Comparison of ENCODE assay signal across 19 cellular contexts in the genomic region with DNA sequence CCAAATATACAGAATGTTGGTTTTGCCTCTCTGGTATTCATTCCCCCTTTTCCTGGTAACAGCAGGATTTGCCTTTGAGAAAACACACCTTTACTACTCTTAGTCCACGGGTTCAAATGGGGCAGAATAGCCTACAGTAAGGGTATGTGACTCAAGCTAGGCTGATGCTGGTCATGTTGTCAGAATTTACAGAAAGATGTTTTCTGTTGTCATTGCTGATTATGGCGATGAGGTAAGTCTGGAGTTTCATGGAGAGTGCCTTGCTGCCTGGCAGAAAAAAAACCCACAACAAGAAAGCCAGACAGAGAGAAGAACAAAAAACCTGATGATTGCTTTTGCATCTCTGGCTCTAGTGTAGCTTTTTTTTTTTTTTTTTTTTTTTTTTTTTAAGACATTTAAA. TPM values are rescaled to one million over a fixed set of nuclear protein-coding genes. Genes with fewer than 3 reads are reported as not detected.
"Had no signal": no experiment of that assay in that cellular context is flagged by ENCODE, and none has a peak within 500 bp of the region (broad histone marks: within the 10 kb centered on the region; RNA-seq: fewer than 3 reads in every experiment).

No MANE protein-coding gene starts in this region.

- H3K4me2 ChIP-seq: SK-N-SH had no signal

- H3K4me1 ChIP-seq: foreskin keratinocyte, left ventricle myocardium inferior, sigmoid colon, stomach had no signal

- H3K27ac ChIP-seq: brain microvascular endothelial cell, foreskin keratinocyte, left ventricle myocardium inferior, sigmoid colon, stomach had no signal

- DNase-seq: activated B cell treated with CpG ODN at 0.5 μM for 24 hours; activated CD4-positive, alpha-beta T cell treated with anti-CD3 and anti-CD28 coated beads, Interleukin-2, amount 10 ng/mL, durations not matched to agents 7 days and 5 days; activated CD8-positive, alpha-beta memory T cell treated with anti-CD3 and anti-CD28 coated beads for 24 hours; activated effector memory CD4-positive, alpha-beta T cell treated with anti-CD3 and anti-CD28 coated beads, Interleukin-2, amount 50 U/mL, for 16 hours; activated T-cell treated with anti-CD3 and anti-CD28 coated beads, Interleukin-2, amount 50 U/mL, for 72 hours; aorta; brain microvascular endothelial cell; cortex of kidney; left ventricle myocardium inferior; naive thymus-derived CD4-positive, alpha-beta T cell; sigmoid colon; SK-N-SH; stimulated activated CD4-positive, alpha-beta T cell treated with anti-CD3 and anti-CD28 coated beads, Interleukin-4, amount 100 ng/mL, for 24 hours; stomach; T-cell had no signal

- H3K4me3 ChIP-seq: left ventricle myocardium inferior, sigmoid colon, stomach had no signal

- ATAC-seq: activated naive CD4-positive, alpha-beta T cell treated with anti-CD3 and anti-CD28 coated beads, Interleukin-2, amount 50 U/mL, for 72 hours; activated T-cell treated with anti-CD3 and anti-CD28 coated beads, Interleukin-2, amount 50 U/mL, for 72 hours; foreskin keratinocyte; naive thymus-derived CD4-positive, alpha-beta T cell; stimulated activated effector memory CD8-positive, alpha-beta T cell treated with anti-CD3 and anti-CD28 coated beads, Interleukin-12 subunit alpha, Interleukin-12 subunit beta, amount 100 ng/mL, for 72 hours; T-cell had no signal

- H3K9ac ChIP-seq: SK-N-SH had no signal

- H3K27me3 ChIP-seq: brain microvascular endothelial cell, sigmoid colon, stomach had no signal

- H3K9me3 ChIP-seq: left ventricle myocardium inferior, sigmoid colon, SK-N-SH, stomach had no signal

RNA-seq across cellular contexts. Expression of a gene that starts 48.0 kb away (rescaled TPM):
- total RNA-seq: activated B cell treated with CpG ODN at 0.5 μM for 24 hours; activated naive CD4-positive, alpha-beta T cell treated with anti-CD3 and anti-CD28 coated beads, Interleukin-2, amount 50 U/mL, for 72 hours; foreskin keratinocyte; mucosa of gallbladder had no signal
- polyA plus RNA-seq: foreskin keratinocyte had no signal
